ENCODE assay signal across 17 cellular contexts in the genomic region with DNA sequence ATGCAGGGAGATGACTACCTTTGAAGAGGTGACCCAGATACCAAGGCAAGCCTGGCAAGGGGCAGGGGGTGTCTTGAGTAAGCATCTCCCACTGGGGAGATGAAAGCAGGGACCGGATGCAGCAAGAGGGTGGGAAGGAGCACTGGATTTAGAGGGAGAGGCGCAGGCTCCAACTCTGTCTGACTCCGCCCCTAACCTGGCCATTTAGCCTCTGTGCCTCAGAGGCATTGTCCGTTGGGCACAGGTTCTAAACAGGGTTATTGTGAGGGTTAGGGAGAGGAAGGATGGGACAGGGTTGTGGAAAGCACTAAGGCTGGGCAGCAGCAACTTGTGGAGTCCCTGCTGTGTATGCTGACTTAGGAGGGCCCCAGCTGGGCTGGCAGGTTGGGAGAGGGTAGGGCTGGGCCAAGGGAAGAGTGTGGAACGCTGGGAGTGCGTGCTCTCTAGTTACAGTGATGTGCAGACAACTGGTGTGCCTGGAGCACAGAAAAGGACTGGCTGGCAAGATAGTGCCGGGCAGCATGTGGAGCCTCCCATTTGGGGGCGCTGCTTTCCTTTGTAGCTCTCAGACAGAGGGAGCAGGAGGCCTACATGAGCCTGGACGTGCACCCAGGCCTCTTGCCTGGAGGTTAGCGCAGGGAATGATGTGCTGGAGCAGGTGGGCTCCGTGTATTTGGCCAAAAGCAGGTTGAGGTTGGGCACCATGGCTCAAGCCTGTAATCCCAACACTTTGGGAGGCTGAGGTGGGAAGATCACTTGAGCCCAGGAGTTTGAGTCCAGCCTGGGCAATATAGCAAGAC. TPM values are rescaled to one million over a fixed set of nuclear protein-coding genes. Genes with fewer than 3 reads are reported as not detected.
DNase-seq lines count a peak whose midpoint lies in the region; ATAC-seq and TF ChIP-seq lines count a peak whose summit lies in the region.
"Had no signal": no experiment of that assay in that cellular context is flagged by ENCODE, and none has a peak within 500 bp of the region (broad histone marks: within the 10 kb centered on the region; RNA-seq: fewer than 3 reads in every experiment).

No MANE protein-coding gene starts in this region.

- no peaks in the 10 kb centered on the region for H3K9me3 Mint-ChIP-seq in T-cell
- H3K9me3 Mint-ChIP-seq in CD4-positive, alpha-beta T cell, result no peaks in the 10 kb centered on the region
- H3K9me3 Mint-ChIP-seq: activated CD8-positive, alpha-beta T cell treated with anti-CD3 and anti-CD28 coated beads for 36 hours; activated naive CD4-positive, alpha-beta T cell treated with anti-CD3 and anti-CD28 coated beads for 36 hours had no signal

- H3K14ac ChIP-seq in neuronal stem cell (ENCODE audit: low read length), result no peak overlapping the region
- no peak overlapping the region for H3K14ac ChIP-seq in mesenchymal stem cell (ENCODE audit: low read length in 2 of 2)

- H3K79me2 ChIP-seq in Karpas-422 (ENCODE audit: low read length), result no peaks in the 10 kb centered on the region

- no peak overlapping the region for H2AFZ ChIP-seq in Karpas-422 (ENCODE audit: low read length)
- no peak overlapping the region for H2AFZ ChIP-seq in neuronal stem cell (ENCODE audit: low read length)
- no peak overlapping the region for H2AFZ ChIP-seq in mesenchymal stem cell (ENCODE audit: low read depth, low read length)

- no peaks in the 10 kb centered on the region for H4K20me1 ChIP-seq in Karpas-422 (ENCODE audit: insufficient read depth, low read depth, low read length)

- H3K36me3 ChIP-seq in Karpas-422 (ENCODE audit: insufficient read depth, low read length), result no peaks in the 10 kb centered on the region
- H3K36me3 ChIP-seq in neuronal stem cell (replicated peaks in 1 of 2; ENCODE audit: control insufficient read depth in 2 of 2, insufficient read depth in 2 of 2, low read length in 2 of 2), result no peaks in the 10 kb centered on the region
- no peaks in the 10 kb centered on the region for H3K36me3 ChIP-seq in mesenchymal stem cell (ENCODE audit: control insufficient read depth in 1 of 2, insufficient read depth in 2 of 2, low read depth in 1 of 2, low read length in 2 of 2)

- H3K23ac ChIP-seq in neuronal stem cell (ENCODE audit: low read depth, low read length, poor library complexity), result peak overlapping the region; percentile 6
- H3K23ac ChIP-seq in mesenchymal stem cell (ENCODE audit: low read length in 2 of 2), result peak overlapping the region in 1 of 2 experiments; percentile 62

- H3K4me3 Mint-ChIP-seq in T-cell, result no peak overlapping the region
- no peak overlapping the region for H3K4me3 Mint-ChIP-seq in CD4-positive, alpha-beta T cell
- H3K4me3 Mint-ChIP-seq: activated CD8-positive, alpha-beta T cell treated with anti-CD3 and anti-CD28 coated beads for 36 hours; activated naive CD4-positive, alpha-beta T cell treated with anti-CD3 and anti-CD28 coated beads for 36 hours had no signal

- no peak for TF ChIP-seq CTCF in CD4-positive, alpha-beta T cell (IDR thresholded peaks at IDR 0.05)

- CTCF ChIA-PET in T-cell (lab: Charles Lee), result interaction anchor here in 1 of 2 donors (0.6 kb wide), 1 partner anchor 416 kb away, joined by 6 read pairs; no protein-coding TSS in a partner anchor
- CTCF ChIA-PET in CD4-positive, alpha-beta T cell (lab: Charles Lee), result no interaction called here

- no peaks in the 10 kb centered on the region for H3K9me2 ChIP-seq in Karpas-422 (replicated peaks; ENCODE audit: insufficient read depth, low read length)

- H3K79me1 ChIP-seq in neuronal stem cell (ENCODE audit: low read depth, low read length), result no peaks in the 10 kb centered on the region
- H3K79me1 ChIP-seq in mesenchymal stem cell (replicated peaks; ENCODE audit: low read length, poor library complexity, severe bottlenecking), result no peaks in the 10 kb centered on the region

- H3K4me1 Mint-ChIP-seq in T-cell, result no peaks in the 10 kb centered on the region
- no peaks in the 10 kb centered on the region for H3K4me1 Mint-ChIP-seq in CD4-positive, alpha-beta T cell (ENCODE audit: low read depth)
- H3K4me1 Mint-ChIP-seq: naive B cell had no signal

- WGBS in neuronal stem cell (ENCODE audit: extremely low coverage in 2 of 2, insufficient read length in 2 of 2, insufficient replicate concordance in 1 of 2), 2 donors, result no CpG with 5 or more reads among the region's 11 CpGs
- WGBS in mesenchymal stem cell, result 68% methylated on average over 11 of the region's 11 CpGs

- H3K4ac ChIP-seq in neuronal stem cell (ENCODE audit: low read length) (no peak overlapping the region), mesenchymal stem cell (ENCODE audit: low read depth in 1 of 2, low read length in 2 of 2) (peak overlapping the region in 1 of 2 experiments; percentile 13)

- POLR2A ChIA-PET in T-cell (lab: Charles Lee), result no interaction called here
- POLR2A ChIA-PET in CD4-positive, alpha-beta T cell (lab: Charles Lee), result no interaction called here

- H3K27me3 ChIP-seq in Karpas-422 (ENCODE audit: low read length) (no peaks in the 10 kb centered on the region), neuronal stem cell (ENCODE audit: control insufficient read depth in 3 of 3, insufficient read depth in 3 of 3, low read depth in 1 of 3, low read length in 3 of 3) (peaks cover 0 to 25% (median 0%) of the 10 kb centered on the region in 3 experiments), mesenchymal stem cell (ENCODE audit: control insufficient read depth in 1 of 2, insufficient read depth in 1 of 2, low read length in 2 of 2) (peaks cover 8 to 34% of the 10 kb centered on the region in 2 experiments)
- peaks cover 38% of the 10 kb centered on the region for H3K27me3 ChIP-seq in CD4-positive, alpha-beta T cell (ENCODE audit: control insufficient read depth, insufficient read depth, low read length)
- H3K27me3 ChIP-seq: testis had no signal

- H4K8ac ChIP-seq in neuronal stem cell (ENCODE audit: low read depth, low read length), result no peak overlapping the region
- H4K8ac ChIP-seq in mesenchymal stem cell (ENCODE audit: low read length), result no peak overlapping the region

- H3K18ac ChIP-seq in neuronal stem cell (ENCODE audit: low read length) (peak overlapping the region; percentile 11), mesenchymal stem cell (ENCODE audit: low read depth in 1 of 2, low read length in 2 of 2) (no peak overlapping the region)

- H2BK12ac ChIP-seq in neuronal stem cell (ENCODE audit: low read length) (no peak overlapping the region), mesenchymal stem cell (ENCODE audit: low read length in 2 of 2) (no peak overlapping the region)

- intact Hi-C loops in CD4-positive, alpha-beta T cell (cut with DNase I, micrococcal nuclease), result no loop called here

- peak; percentile 36 for DNase-seq in DMS53 (lab: John Stamatoyannopoulos, UW)
- no peak for DNase-seq in DMS53 treated with DMSO at 0.1 percent for 48 hours (lab: John Stamatoyannopoulos, UW; ENCODE audit: unreplicated experiment)
- DNase-seq in Karpas-422, result peak; percentile 56
- peak; percentile 9 for DNase-seq in amniotic epithelial cell (ENCODE audit: low read depth)
- no peak for DNase-seq in neuronal stem cell (ENCODE audit: low spot score)
- DNase-seq in T-cell, result no peak
- DNase-seq in CD4-positive, alpha-beta T cell, result no peak
- DNase-seq in mesenchymal stem cell, result no peak
- DNase-seq: 8988T; activated CD8-positive, alpha-beta T cell treated with anti-CD3 and anti-CD28 coated beads for 36 hours; activated naive CD4-positive, alpha-beta T cell treated with anti-CD3 and anti-CD28 coated beads for 36 hours; cerebellar nuclear complex; DMS79; MV-4-11; naive B cell; T-helper 1 cell; testis had no signal

- no peaks in the 10 kb centered on the region for H3K9me3 ChIP-seq in Karpas-422 (ENCODE audit: low read length)
- H3K9me3 ChIP-seq in neuronal stem cell (replicated peaks in 1 of 2; ENCODE audit: control insufficient read depth in 2 of 2, insufficient read depth in 1 of 2, low read depth in 1 of 2, low read length in 2 of 2), result no peaks in the 10 kb centered on the region
- no peaks in the 10 kb centered on the region for H3K9me3 ChIP-seq in CD4-positive, alpha-beta T cell (ENCODE audit: control insufficient read depth, low read length)
- H3K9me3 ChIP-seq in mesenchymal stem cell (ENCODE audit: control insufficient read depth, low read length), result no peaks in the 10 kb centered on the region
- H3K9me3 ChIP-seq: testis had no signal

- H3K27ac Mint-ChIP-seq in T-cell, result no peak overlapping the region
- H3K27ac Mint-ChIP-seq in CD4-positive, alpha-beta T cell, result no peak overlapping the region
- H3K27ac Mint-ChIP-seq: activated CD8-positive, alpha-beta T cell treated with anti-CD3 and anti-CD28 coated beads for 36 hours; activated naive CD4-positive, alpha-beta T cell treated with anti-CD3 and anti-CD28 coated beads for 36 hours; naive B cell had no signal

- no peak overlapping the region for H4K91ac ChIP-seq in neuronal stem cell (ENCODE audit: low read depth, low read length, poor library complexity)
- H4K91ac ChIP-seq in mesenchymal stem cell (ENCODE audit: low read length), result no peak overlapping the region

- no peak for ATAC-seq in T-cell (replicated peaks in 1 of 4)
- no peak for ATAC-seq in CD4-positive, alpha-beta T cell (ENCODE audit: poor library complexity)
- ATAC-seq: activated CD8-positive, alpha-beta T cell treated with anti-CD3 and anti-CD28 coated beads for 36 hours had no signal

- H2BK120ac ChIP-seq in neuronal stem cell (ENCODE audit: low read depth, low read length), result no peak overlapping the region
- H2BK120ac ChIP-seq in mesenchymal stem cell (ENCODE audit: low read depth, low read length), result no peak overlapping the region

- no peaks in the 10 kb centered on the region for H3K4me1 ChIP-seq in Karpas-422 (ENCODE audit: low read length)
- H3K4me1 ChIP-seq in neuronal stem cell (ENCODE audit: control insufficient read depth in 2 of 2, insufficient read depth in 1 of 2, low read depth in 1 of 2, low read length in 2 of 2), result no peaks in the 10 kb centered on the region
- peaks cover 5% of the 10 kb centered on the region for H3K4me1 ChIP-seq in mesenchymal stem cell (ENCODE audit: control insufficient read depth, insufficient read depth, low read depth, low read length)
- H3K4me1 ChIP-seq: testis had no signal

- H2BK15ac ChIP-seq in neuronal stem cell (ENCODE audit: low read length) (no peak overlapping the region), mesenchymal stem cell (ENCODE audit: low read depth, poor library complexity, severe bottlenecking) (no peak overlapping the region)

- H3K27me3 Mint-ChIP-seq in T-cell, result peaks cover 31 to 45% of the 10 kb centered on the region in 2 donors
- H3K27me3 Mint-ChIP-seq in CD4-positive, alpha-beta T cell, result peaks cover 60% of the 10 kb centered on the region

- H3K4me3 ChIP-seq in Karpas-422 (ENCODE audit: low read length), result no peak overlapping the region
- H3K4me3 ChIP-seq in neuronal stem cell (ENCODE audit: low read length in 2 of 2), result no peak overlapping the region
- H3K4me3 ChIP-seq in mesenchymal stem cell (ENCODE audit: insufficient read depth in 1 of 2, low read depth in 1 of 2, low read length in 2 of 2), result no peak overlapping the region
- H3K4me3 ChIP-seq: testis had no signal

- H2BK5ac ChIP-seq in neuronal stem cell (ENCODE audit: low read length) (no peak overlapping the region), mesenchymal stem cell (ENCODE audit: low read depth, low read length, poor library complexity, severe bottlenecking) (no peak overlapping the region)

- H3K36me3 Mint-ChIP-seq in T-cell, result no peaks in the 10 kb centered on the region
- no peaks in the 10 kb centered on the region for H3K36me3 Mint-ChIP-seq in CD4-positive, alpha-beta T cell (ENCODE audit: low read depth)
- H3K36me3 Mint-ChIP-seq: naive B cell had no signal

- H3K4me2 ChIP-seq in Karpas-422 (ENCODE audit: low read depth, low read length, poor library complexity, severe bottlenecking), result no peak overlapping the region
- H3K4me2 ChIP-seq in neuronal stem cell (ENCODE audit: insufficient read depth, low read length, poor library complexity, severe bottlenecking), result no peak overlapping the region
- no peak overlapping the region for H3K4me2 ChIP-seq in mesenchymal stem cell (ENCODE audit: low read length, poor library complexity, severe bottlenecking)

- H3K27ac ChIP-seq in Karpas-422 (ENCODE audit: low read length) (no peak overlapping the region), neuronal stem cell (replicated peaks; ENCODE audit: low read length) (no peak overlapping the region), mesenchymal stem cell (ENCODE audit: low read length, poor library complexity, severe bottlenecking) (no peak overlapping the region)
- no peak overlapping the region for H3K27ac ChIP-seq in CD4-positive, alpha-beta T cell (ENCODE audit: low read depth, low read length)
- H3K27ac ChIP-seq: testis had no signal

- H2AK5ac ChIP-seq in neuronal stem cell (ENCODE audit: low read depth, low read length) (no peak overlapping the region), mesenchymal stem cell (ENCODE audit: low read length, severe bottlenecking) (no peak overlapping the region)

- H3K9ac ChIP-seq in Karpas-422 (ENCODE audit: low read length) (no peak overlapping the region), neuronal stem cell (ENCODE audit: low read depth, low read length, poor library complexity) (no peak overlapping the region), mesenchymal stem cell (ENCODE audit: low read length) (no peak overlapping the region)

RNA-seq across cellular contexts. Expression of gene TBX2, which starts 26.2 kb away (rescaled TPM):
- 0.07 TPM in 1 of 2 replicates, not detected in the other for total RNA-seq in Karpas-422 (2014; rRNA removed; shearing (Covaris generic); ENCODE audit: low replicate concordance)
- polyA plus RNA-seq in neuronal stem cell (2013, experiment 1 of 2), result not detected
- polyA plus RNA-seq in neuronal stem cell (2013, experiment 2 of 2), result not detected
- under 1 TPM in 3 of 5 donors, not detected in 2; 0.26 to 0.82 (median 0.32) TPM for total RNA-seq in T-cell
- total RNA-seq in CD4-positive, alpha-beta T cell, result under 1 TPM in 1 of 2 experiments, not detected in 1; 0.06 TPM
- polyA plus RNA-seq in mesenchymal stem cell (2013, experiment 1 of 2), result 118 TPM
- 123 TPM for polyA plus RNA-seq in mesenchymal stem cell (2013, experiment 2 of 2)
- total RNA-seq: activated CD8-positive, alpha-beta T cell treated with anti-CD3 and anti-CD28 coated beads for 36 hours; activated naive CD4-positive, alpha-beta T cell treated with anti-CD3 and anti-CD28 coated beads for 36 hours had no signal

RNA-seq across cellular contexts. Expression of gene TBX4, which starts 26.3 kb away (rescaled TPM):
- not detected in 2 replicates for total RNA-seq in Karpas-422 (2014; rRNA removed; shearing (Covaris generic); ENCODE audit: low replicate concordance)
- polyA plus RNA-seq in neuronal stem cell (2013, experiment 1 of 2), result not detected
- not detected for polyA plus RNA-seq in neuronal stem cell (2013, experiment 2 of 2)
- not detected for total RNA-seq in T-cell
- total RNA-seq in CD4-positive, alpha-beta T cell, result not detected
- not detected for polyA plus RNA-seq in mesenchymal stem cell (2013, experiment 1 of 2)
- polyA plus RNA-seq in mesenchymal stem cell (2013, experiment 2 of 2), result not detected
- total RNA-seq: activated CD8-positive, alpha-beta T cell treated with anti-CD3 and anti-CD28 coated beads for 36 hours; activated naive CD4-positive, alpha-beta T cell treated with anti-CD3 and anti-CD28 coated beads for 36 hours had no signal

Comparison
In these comparisons a context has a peak if more than half of its experiments do, and no peak if none do; other contexts are left out.
1. DNase-seq: peak in DMS53 (single experiment), Karpas-422 (single experiment) and amniotic epithelial cell (single experiment); none in DMS53 treated with DMSO at 0.1 percent for 48 hours (single experiment), neuronal stem cell (single experiment), T-cell (0 of 34), CD4-positive, alpha-beta T cell (0 of 10) and mesenchymal stem cell (single experiment).